In genomic region chr4:915595-915994, GRCh38 we compare ENCODE assay signal across 11 cellular contexts. TPM values are rescaled to one million over a fixed set of nuclear protein-coding genes. Genes with fewer than 3 reads are reported as not detected.
A peak's percentile ranks its signal among the peaks of the same experiment; 100 is the strongest.
DNase-seq lines count a peak whose midpoint lies in the region; ATAC-seq and TF ChIP-seq lines count a peak whose summit lies in the region.
"Had no signal": no experiment of that assay in that cellular context is flagged by ENCODE, and none has a peak within 500 bp of the region (broad histone marks: within the 10 kb centered on the region; RNA-seq: fewer than 3 reads in every experiment).

No MANE protein-coding gene starts in this region.

- no peak for TF ChIP-seq POLR2A in esophagus muscularis mucosa (IDR thresholded peaks at IDR 0.05; ENCODE audit: low read depth)

- DNase-seq in T-helper 2 cell treated with Interferon-gamma antibody and Interleukin-4, amounts not matched to agents 5 μg/mL and 100 μg/mL, for 36 hours (ENCODE audit: low spot score), result no peak
- DNase-seq in T-helper 2 cell (no peak), SIG-M5 (lab: John Stamatoyannopoulos, UW) (peak; percentile 4), endothelial cell (ENCODE audit: low spot score) (no peak), neural progenitor cell (ENCODE audit: low spot score) (no peak), esophagus muscularis mucosa (ENCODE audit: extremely low spot score) (no peak)
- DNase-seq: 8988T, NCI-H1694 treated with DMSO at 0.1 percent for 48 hours had no signal

- H3K27me3 ChIP-seq in neural progenitor cell (no peaks in the 10 kb centered on the region), esophagus muscularis mucosa (no peaks in the 10 kb centered on the region)
- H3K27me3 ChIP-seq: suprapubic skin had no signal

- H3K4me2 ChIP-seq in neural progenitor cell, result no peak overlapping the region

- ATAC-seq in stimulated activated memory B cell treated with anti-CD40 and anti-IgM and Interleukin-4, amounts not matched to agents 10 μg/mL and 1 μg/mL and 100 μg/mL, for 72 hours, result no peak
- ATAC-seq in GM18498 (IDR thresholded peaks at IDR 0.05; ENCODE audit: unreplicated experiment), result no peak

- no peaks in the 10 kb centered on the region for H3K27me3 Mint-ChIP-seq in T-helper 2 cell treated with Interferon-gamma antibody and Interleukin-4, amounts not matched to agents 5 μg/mL and 100 μg/mL, for 36 hours (ENCODE audit: low read depth)
- peaks cover 7% of the 10 kb centered on the region for H3K27me3 Mint-ChIP-seq in endothelial cell (ENCODE audit: unreplicated experiment)
- no peaks in the 10 kb centered on the region for H3K27me3 Mint-ChIP-seq in stimulated activated memory B cell treated with anti-CD40 and anti-IgM and Interleukin-4, amounts not matched to agents 10 μg/mL and 1 μg/mL and 100 μg/mL, for 72 hours
- H3K27me3 Mint-ChIP-seq in neural progenitor cell (ENCODE audit: insufficient read depth, low read depth), result peaks cover 2% of the 10 kb centered on the region

- no peaks in the 10 kb centered on the region for H3F3A ChIP-seq in neural progenitor cell (ENCODE audit: low read depth)

- H3K9ac ChIP-seq in neural progenitor cell, result no peak overlapping the region

- no peak for TF ChIP-seq EP300 in esophagus muscularis mucosa (IDR thresholded peaks at IDR 0.05)

- H3K4me1 Mint-ChIP-seq in T-helper 2 cell treated with Interferon-gamma antibody and Interleukin-4, amounts not matched to agents 5 μg/mL and 100 μg/mL, for 36 hours (ENCODE audit: low read depth), result peaks cover 18% of the 10 kb centered on the region
- H3K4me1 Mint-ChIP-seq in endothelial cell (ENCODE audit: unreplicated experiment) (peaks cover 31% of the 10 kb centered on the region), neural progenitor cell (peaks cover 9% of the 10 kb centered on the region)
- H3K4me1 Mint-ChIP-seq in stimulated activated memory B cell treated with anti-CD40 and anti-IgM and Interleukin-4, amounts not matched to agents 10 μg/mL and 1 μg/mL and 100 μg/mL, for 72 hours, result peaks cover 57% of the 10 kb centered on the region

- H3K79me2 ChIP-seq in neural progenitor cell (ENCODE audit: low read depth), result peaks cover 51% of the 10 kb centered on the region

- no peaks in the 10 kb centered on the region for H3K9me3 ChIP-seq in neural progenitor cell (ENCODE audit: low read depth)
- H3K9me3 ChIP-seq in esophagus muscularis mucosa, result no peaks in the 10 kb centered on the region
- H3K9me3 ChIP-seq: suprapubic skin had no signal

- H3K4me3 ChIP-seq in neural progenitor cell (no peak overlapping the region), esophagus muscularis mucosa (no peak overlapping the region)
- H3K4me3 ChIP-seq: suprapubic skin had no signal

- H3K36me3 Mint-ChIP-seq in T-helper 2 cell treated with Interferon-gamma antibody and Interleukin-4, amounts not matched to agents 5 μg/mL and 100 μg/mL, for 36 hours (ENCODE audit: low read depth), result peaks cover 18% of the 10 kb centered on the region
- H3K36me3 Mint-ChIP-seq in endothelial cell (ENCODE audit: low read depth, unreplicated experiment) (peaks cover 17% of the 10 kb centered on the region), neural progenitor cell (peaks cover 5% of the 10 kb centered on the region)
- H3K36me3 Mint-ChIP-seq in stimulated activated memory B cell treated with anti-CD40 and anti-IgM and Interleukin-4, amounts not matched to agents 10 μg/mL and 1 μg/mL and 100 μg/mL, for 72 hours, result peaks cover 40% of the 10 kb centered on the region

- TF ChIP-seq CTCF in endothelial cell (IDR thresholded peaks at IDR 0.05; ENCODE audit: unreplicated experiment), result no peak
- TF ChIP-seq CTCF in neural progenitor cell (IDR thresholded peaks at IDR 0.05), result no peak
- TF ChIP-seq CTCF in esophagus muscularis mucosa (IDR thresholded peaks at IDR 0.05), result no peak

- no peak overlapping the region for H2AFZ ChIP-seq in neural progenitor cell (replicated peaks)

- peaks cover 10% of the 10 kb centered on the region for H4K20me1 ChIP-seq in neural progenitor cell (ENCODE audit: low read depth)

- peak overlapping the region; percentile 7 for H3K27ac Mint-ChIP-seq in T-helper 2 cell treated with Interferon-gamma antibody and Interleukin-4, amounts not matched to agents 5 μg/mL and 100 μg/mL, for 36 hours
- peak overlapping the region; percentile 14 for H3K27ac Mint-ChIP-seq in endothelial cell (ENCODE audit: unreplicated experiment)
- H3K27ac Mint-ChIP-seq in stimulated activated memory B cell treated with anti-CD40 and anti-IgM and Interleukin-4, amounts not matched to agents 10 μg/mL and 1 μg/mL and 100 μg/mL, for 72 hours, result peak overlapping the region; percentile 70
- H3K27ac Mint-ChIP-seq in neural progenitor cell, result no peak overlapping the region

- H3K9me3 Mint-ChIP-seq in T-helper 2 cell treated with Interferon-gamma antibody and Interleukin-4, amounts not matched to agents 5 μg/mL and 100 μg/mL, for 36 hours, result no peaks in the 10 kb centered on the region
- H3K9me3 Mint-ChIP-seq in endothelial cell (ENCODE audit: unreplicated experiment), result no peaks in the 10 kb centered on the region
- H3K9me3 Mint-ChIP-seq in stimulated activated memory B cell treated with anti-CD40 and anti-IgM and Interleukin-4, amounts not matched to agents 10 μg/mL and 1 μg/mL and 100 μg/mL, for 72 hours, result no peaks in the 10 kb centered on the region
- no peaks in the 10 kb centered on the region for H3K9me3 Mint-ChIP-seq in neural progenitor cell

- intact Hi-C loops in esophagus muscularis mucosa (cut with DNase I), result no loop called here

- 51% methylated on average over 8 of the region's 8 CpGs for WGBS in esophagus muscularis mucosa

- H3K4me1 ChIP-seq in neural progenitor cell, result no peaks in the 10 kb centered on the region
- H3K4me1 ChIP-seq in esophagus muscularis mucosa, result peaks cover 0 to 17% (median 13%) of the 10 kb centered on the region in 4 donors
- H3K4me1 ChIP-seq: suprapubic skin had no signal

- H3K27ac ChIP-seq in neural progenitor cell, result no peak overlapping the region
- H3K27ac ChIP-seq in esophagus muscularis mucosa (replicated peaks in 1 of 4), result no peak overlapping the region
- H3K27ac ChIP-seq: suprapubic skin had no signal

- H3K36me3 ChIP-seq in neural progenitor cell, result no peaks in the 10 kb centered on the region
- H3K36me3 ChIP-seq in esophagus muscularis mucosa, result peaks cover 12 to 28% (median 28%) of the 10 kb centered on the region in 4 donors

- H3K4me3 Mint-ChIP-seq in T-helper 2 cell treated with Interferon-gamma antibody and Interleukin-4, amounts not matched to agents 5 μg/mL and 100 μg/mL, for 36 hours, result peak overlapping the region; percentile 25
- H3K4me3 Mint-ChIP-seq in endothelial cell (ENCODE audit: unreplicated experiment) (no peak overlapping the region), neural progenitor cell (no peak overlapping the region)
- H3K4me3 Mint-ChIP-seq in stimulated activated memory B cell treated with anti-CD40 and anti-IgM and Interleukin-4, amounts not matched to agents 10 μg/mL and 1 μg/mL and 100 μg/mL, for 72 hours, result peak overlapping the region; percentile 66

RNA-seq across cellular contexts. Expression of gene GAK, which starts 16.5 kb away (rescaled TPM):
- total RNA-seq in endothelial cell (ENCODE audit: unreplicated experiment) (112 TPM), neural progenitor cell (ENCODE audit: low replicate concordance) (27.6 and 75.9 TPM in 2 replicates), esophagus muscularis mucosa (10 to 100 TPM; 64.8 to 73.9 (median 70.6) TPM)

RNA-seq across cellular contexts. Expression of gene TMEM175, which starts 16.7 kb away (rescaled TPM):
- total RNA-seq in endothelial cell (ENCODE audit: unreplicated experiment) (31.4 TPM), neural progenitor cell (ENCODE audit: low replicate concordance) (4.4 and 10.1 TPM in 2 replicates), esophagus muscularis mucosa (10 to 100 TPM; 17.6 to 39.5 (median 20.0) TPM)

RNA-seq across cellular contexts. Expression of gene DGKQ, which starts 57.8 kb away (rescaled TPM):
- total RNA-seq in endothelial cell (ENCODE audit: unreplicated experiment) (14.5 TPM), neural progenitor cell (ENCODE audit: low replicate concordance) (5.1 and 16.0 TPM in 2 replicates), esophagus muscularis mucosa (10 to 100 TPM in 2 of 4 donors, 1 to 10 TPM in 2; 7.5 to 11.9 (median 9.9) TPM)

Comparison
In these comparisons a context has a peak if more than half of its experiments do, and no peak if none do; other contexts are left out.
1. H3K4me3 Mint-ChIP-seq: peak in T-helper 2 cell treated with Interferon-gamma antibody and Interleukin-4, amounts not matched to agents 5 μg/mL and 100 μg/mL, for 36 hours (single experiment) and stimulated activated memory B cell treated with anti-CD40 and anti-IgM and Interleukin-4, amounts not matched to agents 10 μg/mL and 1 μg/mL and 100 μg/mL, for 72 hours (single experiment); none in endothelial cell (single experiment) and neural progenitor cell (single experiment).